ENCODE assay signal across 10 cellular contexts in genomic region chr17:49132317-49132698, GRCh38. TPM values are rescaled to one million over a fixed set of nuclear protein-coding genes. Genes with fewer than 3 reads are reported as not detected.
DNase-seq lines count a peak whose midpoint lies in the region; ATAC-seq, FAIRE-seq and TF ChIP-seq lines count a peak whose summit lies in the region.
"Had no signal": no experiment of that assay in that cellular context is flagged by ENCODE, and none has a peak within 500 bp of the region (broad histone marks: within the 10 kb centered on the region; RNA-seq: fewer than 3 reads in every experiment).

No MANE protein-coding gene starts in this region.

- no peaks in the 10 kb centered on the region for H3K36me3 ChIP-seq in NT2/D1 (ENCODE audit: insufficient read depth, insufficient read length, low read length)
- H3K36me3 ChIP-seq in neuron (ENCODE audit: insufficient read depth, low read length): no peaks in the 10 kb centered on the region
- no peaks in the 10 kb centered on the region for H3K36me3 ChIP-seq in kidney (ENCODE audit: control insufficient read depth in 1 of 2, insufficient read depth in 2 of 2, low read length in 2 of 2)

- H3K27ac ChIP-seq in kidney (ENCODE audit: low read depth in 2 of 2, low read length in 2 of 2): no peak overlapping the region

- H3K4me1 ChIP-seq in NT2/D1 (ENCODE audit: insufficient read depth, insufficient read length): no peaks in the 10 kb centered on the region
- no peaks in the 10 kb centered on the region for H3K4me1 ChIP-seq in neuron (ENCODE audit: insufficient read depth, low read length)
- no peaks in the 10 kb centered on the region for H3K4me1 ChIP-seq in kidney (ENCODE audit: control insufficient read depth in 1 of 2, insufficient read depth in 1 of 2, low read depth in 1 of 2, low read length in 2 of 2)

- H3K9me3 ChIP-seq in NT2/D1 (ENCODE audit: insufficient read depth, low read length) (peaks cover 38% of the 10 kb centered on the region), neuron (ENCODE audit: low read length) (peaks cover 6% of the 10 kb centered on the region), kidney (ENCODE audit: control insufficient read depth in 1 of 2, low read length in 2 of 2) (no peaks in the 10 kb centered on the region)

- H3K9me3 Mint-ChIP-seq in CD14-positive monocyte: peaks cover 10 to 44% (median 28%) of the 10 kb centered on the region in 7 donors

- peaks cover 9% of the 10 kb centered on the region for H3K4me1 Mint-ChIP-seq in CD14-positive monocyte

- no peaks in the 10 kb centered on the region for H3K36me3 Mint-ChIP-seq in CD14-positive monocyte

- H3K4me3 Mint-ChIP-seq in CD14-positive monocyte: peak overlapping the region; percentile 9 to 80

- ATAC-seq in HG02973 (IDR thresholded peaks at IDR 0.05; ENCODE audit: unreplicated experiment): no peak

- H3K27me3 Mint-ChIP-seq in CD14-positive monocyte (ENCODE audit: low read depth in 3 of 3): peaks cover 66 to 75% (median 73%) of the 10 kb centered on the region in 3 donors

- TF ChIP-seq CTCF in CD14-positive monocyte (IDR thresholded peaks at IDR 0.05): no peak
- no peak for TF ChIP-seq CTCF in epithelial cell of esophagus (IDR thresholded peaks at IDR 0.05; ENCODE audit: insufficient read depth, low read depth, low read length, missing control alignments)
- TF ChIP-seq CTCF in kidney (IDR thresholded peaks at IDR 0.05; ENCODE audit: borderline replicate concordance, extremely low read depth, insufficient read depth): no peak
- no peak for TF ChIP-seq CTCF in GM10266 (IDR thresholded peaks at IDR 0.05; ENCODE audit: control insufficient read depth, insufficient read depth, low read depth, missing control alignments)

- peak overlapping the region; percentile 60 for H2AFZ ChIP-seq in neuron (ENCODE audit: low read depth, low read length)

- no peak overlapping the region for H3K27ac Mint-ChIP-seq in CD14-positive monocyte

- FAIRE-seq in kidney (lab: Jason Lieb, UNC): no peak

- DNase-seq in CD14-positive monocyte (ENCODE audit: low spot score): no peak
- no peak for DNase-seq in NT2/D1 (ENCODE audit: low read depth, low spot score)
- DNase-seq in epithelial cell of esophagus (ENCODE audit: low read depth): no peak
- no peak for DNase-seq in kidney
- no peak for DNase-seq in NOMO-1 treated with dmso at 0.1 percent for 144 hours (lab: John Stamatoyannopoulos, UW; ENCODE audit: unreplicated experiment)
- DNase-seq in GM10266 (ENCODE audit: extremely low spot score): no peak
- DNase-seq: activated CD4-positive, alpha-beta T cell treated with anti-CD3 and anti-CD28 coated beads for 1 hour had no signal

- H3K27me3 ChIP-seq in NT2/D1 (ENCODE audit: insufficient read depth, insufficient read length) (peaks cover 52% of the 10 kb centered on the region), neuron (ENCODE audit: insufficient read depth, low read length) (peaks cover 45% of the 10 kb centered on the region)

- intact Hi-C loops in CD14-positive monocyte (cut with micrococcal nuclease): no loop called here
- intact Hi-C loops in kidney (cut with DNase I): no loop called here

- H3K9ac ChIP-seq in NT2/D1 (ENCODE audit: insufficient read length, low read depth) (peak overlapping the region; percentile 77), kidney (ENCODE audit: low read length in 2 of 2) (no peak overlapping the region)

- peak overlapping the region; percentile 64 for H3K4me3 ChIP-seq in NT2/D1 (ENCODE audit: insufficient read length, low read depth)
- peak overlapping the region; percentile 48 for H3K4me3 ChIP-seq in epithelial cell of esophagus (ENCODE audit: low read length)
- H3K4me3 ChIP-seq in neuron (ENCODE audit: low read length): no peak overlapping the region
- H3K4me3 ChIP-seq in kidney (ENCODE audit: low read length in 2 of 2): peak overlapping the region in 1 of 2 donors; percentile 49

RNA-seq across cellular contexts. Expression of gene B4GALNT2, which starts 0.3 kb away (rescaled TPM):
- polyA plus RNA-seq in CD14-positive monocyte (not detected), kidney (ENCODE audit: insufficient read depth, low read depth, low replicate concordance) (1.3 TPM)
- total RNA-seq in kidney: 4.3 TPM
- total RNA-seq: G401 had no signal
